1 cellular context compared by ENCODE assay signal in the genomic region with DNA sequence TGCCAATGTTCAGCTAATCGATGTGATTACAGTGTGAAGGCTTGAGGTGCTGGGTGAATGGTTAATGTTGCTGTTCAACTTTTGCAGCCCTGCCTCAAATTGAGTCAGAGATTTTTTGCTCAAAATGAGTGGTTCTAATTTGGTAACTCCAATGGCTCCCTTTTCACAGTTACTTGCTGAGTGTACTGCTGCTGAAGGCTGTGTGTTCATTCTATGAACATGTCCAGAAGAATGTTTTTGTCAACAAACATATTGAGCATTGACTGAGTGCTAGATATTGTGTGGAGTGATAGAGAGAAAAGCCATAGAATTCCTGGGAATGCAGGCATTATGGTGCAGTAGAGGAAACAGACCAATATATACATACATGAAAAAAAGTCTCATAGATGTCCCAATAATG.
TF ChIP-seq lines count a peak whose summit lies in the region.

No MANE protein-coding gene starts in this region.

TF ChIP-seq in K562, 482 proteins besides CTCF, POLR2A, EP300 and RAD21 (continued from another document):
- TF ChIP-seq, protein P1, sequence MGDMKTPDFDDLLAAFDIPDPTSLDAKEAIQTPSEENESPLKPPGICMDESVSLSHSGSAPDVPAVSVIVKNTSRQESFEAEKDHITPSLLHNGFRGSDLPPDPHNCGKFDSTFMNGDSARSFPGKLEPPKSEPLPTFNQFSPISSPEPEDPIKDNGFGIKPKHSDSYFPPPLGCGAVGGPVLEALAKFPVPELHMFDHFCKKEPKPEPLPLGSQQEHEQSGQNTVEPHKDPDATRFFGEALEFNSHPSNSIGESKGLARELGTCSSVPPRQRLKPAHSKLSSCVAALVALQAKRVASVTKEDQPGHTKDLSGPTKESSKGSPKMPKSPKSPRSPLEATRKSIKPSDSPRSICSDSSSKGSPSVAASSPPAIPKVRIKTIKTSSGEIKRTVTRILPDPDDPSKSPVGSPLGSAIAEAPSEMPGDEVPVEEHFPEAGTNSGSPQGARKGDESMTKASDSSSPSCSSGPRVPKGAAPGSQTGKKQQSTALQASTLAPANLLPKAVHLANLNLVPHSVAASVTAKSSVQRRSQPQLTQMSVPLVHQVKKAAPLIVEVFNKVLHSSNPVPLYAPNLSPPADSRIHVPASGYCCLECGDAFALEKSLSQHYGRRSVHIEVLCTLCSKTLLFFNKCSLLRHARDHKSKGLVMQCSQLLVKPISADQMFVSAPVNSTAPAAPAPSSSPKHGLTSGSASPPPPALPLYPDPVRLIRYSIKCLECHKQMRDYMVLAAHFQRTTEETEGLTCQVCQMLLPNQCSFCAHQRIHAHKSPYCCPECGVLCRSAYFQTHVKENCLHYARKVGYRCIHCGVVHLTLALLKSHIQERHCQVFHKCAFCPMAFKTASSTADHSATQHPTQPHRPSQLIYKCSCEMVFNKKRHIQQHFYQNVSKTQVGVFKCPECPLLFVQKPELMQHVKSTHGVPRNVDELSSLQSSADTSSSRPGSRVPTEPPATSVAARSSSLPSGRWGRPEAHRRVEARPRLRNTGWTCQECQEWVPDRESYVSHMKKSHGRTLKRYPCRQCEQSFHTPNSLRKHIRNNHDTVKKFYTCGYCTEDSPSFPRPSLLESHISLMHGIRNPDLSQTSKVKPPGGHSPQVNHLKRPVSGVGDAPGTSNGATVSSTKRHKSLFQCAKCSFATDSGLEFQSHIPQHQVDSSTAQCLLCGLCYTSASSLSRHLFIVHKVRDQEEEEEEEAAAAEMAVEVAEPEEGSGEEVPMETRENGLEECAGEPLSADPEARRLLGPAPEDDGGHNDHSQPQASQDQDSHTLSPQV (IDR thresholded peaks at IDR 0.05) = no peak
- TF ChIP-seq NFE2 (IDR thresholded peaks at IDR 0.05; ENCODE audit: low read depth) (no peak), PRPF4 (IDR thresholded peaks at IDR 0.05; ENCODE audit: insufficient read depth, low read depth, low read length, poor library complexity, severe bottlenecking) (no peak), ZNF354B (CRISPR knock-in tag; IDR thresholded peaks at IDR 0.05) (no peak), ZNF143 (CRISPR knock-in tag; IDR thresholded peaks at IDR 0.05) (no peak)
